In genomic region chr9:40911647-40912046, GRCh38 we compare ENCODE assay signal across 4 cellular contexts.
"Had no signal": no experiment of that assay in that cellular context is flagged by ENCODE, and none has a peak within 500 bp of the region (broad histone marks: within the 10 kb centered on the region; RNA-seq: fewer than 3 reads in every experiment).

No MANE protein-coding gene starts in this region.

- DNase-seq: H9, HCEC 1CT had no signal

- H3K27ac ChIP-seq: HL-60 had no signal

- H2AFZ ChIP-seq: GM23338 had no signal

- H3K4me2 ChIP-seq: GM23338 had no signal

- H3K4me3 ChIP-seq: GM23338 had no signal
